In genomic region chr2:79235135-79235534, GRCh38 we compare ENCODE assay signal across 20 cellular contexts.
DNase-seq lines count a peak whose midpoint lies in the region; ATAC-seq and TF ChIP-seq lines count a peak whose summit lies in the region.
"Had no signal": no experiment of that assay in that cellular context is flagged by ENCODE, and none has a peak within 500 bp of the region (broad histone marks: within the 10 kb centered on the region; RNA-seq: fewer than 3 reads in every experiment).

No MANE protein-coding gene starts in this region.

- H3K4me3 Mint-ChIP-seq in chondrocyte (ENCODE audit: unreplicated experiment), result no peak overlapping the region
- H3K4me3 Mint-ChIP-seq: activated T-helper 17 cell treated with anti-CD3 and anti-CD28 coated beads, Interleukin-2, amount 50 U/mL, for 72 hours; brain; stimulated activated memory B cell treated with anti-CD40 and anti-IgM and Interleukin-4, amounts not matched to agents 10 μg/mL and 1 μg/mL and 100 μg/mL, for 72 hours had no signal

- no peak overlapping the region for H3K27ac Mint-ChIP-seq in chondrocyte (ENCODE audit: unreplicated experiment)
- H3K27ac Mint-ChIP-seq: activated T-helper 17 cell treated with anti-CD3 and anti-CD28 coated beads, Interleukin-2, amount 50 U/mL, for 72 hours; brain; stimulated activated memory B cell treated with anti-CD40 and anti-IgM and Interleukin-4, amounts not matched to agents 10 μg/mL and 1 μg/mL and 100 μg/mL, for 72 hours had no signal

- no peaks in the 10 kb centered on the region for H3K4me1 Mint-ChIP-seq in chondrocyte (ENCODE audit: low read depth)
- H3K4me1 Mint-ChIP-seq: activated T-helper 17 cell treated with anti-CD3 and anti-CD28 coated beads, Interleukin-2, amount 50 U/mL, for 72 hours; brain; stimulated activated memory B cell treated with anti-CD40 and anti-IgM and Interleukin-4, amounts not matched to agents 10 μg/mL and 1 μg/mL and 100 μg/mL, for 72 hours had no signal

- no peaks in the 10 kb centered on the region for H3K27me3 ChIP-seq in smooth muscle cell (ENCODE audit: low read depth)
- H3K27me3 ChIP-seq: gastrocnemius medialis, uterus had no signal

- H3F3A ChIP-seq in smooth muscle cell (ENCODE audit: low read depth), result no peaks in the 10 kb centered on the region

- no peak overlapping the region for H3K4me3 ChIP-seq in smooth muscle cell
- H3K4me3 ChIP-seq: gastrocnemius medialis, uterus had no signal

- H3K9ac ChIP-seq in smooth muscle cell (ENCODE audit: low read depth), result no peak overlapping the region

- no peak for ATAC-seq in HG02885 (IDR thresholded peaks at IDR 0.05; ENCODE audit: poor library complexity, unreplicated experiment)
- no peak for ATAC-seq in HG02870 (IDR thresholded peaks at IDR 0.05; ENCODE audit: unreplicated experiment)
- ATAC-seq: activated T-helper 17 cell treated with anti-CD3 and anti-CD28 coated beads, Interleukin-2, amount 50 U/mL, for 72 hours; gastrocnemius medialis; HCT116; stimulated activated memory B cell treated with anti-CD40 and anti-IgM and Interleukin-4, amounts not matched to agents 10 μg/mL and 1 μg/mL and 100 μg/mL, for 72 hours had no signal

- TF ChIP-seq CTCF in chondrocyte (IDR thresholded peaks at IDR 0.05), result peak; percentile 41
- peak; percentile 29 for TF ChIP-seq CTCF in smooth muscle cell (IDR thresholded peaks at IDR 0.05; ENCODE audit: borderline replicate concordance, insufficient read depth, poor library complexity, severe bottlenecking)

- no peak overlapping the region for H3K4me2 ChIP-seq in smooth muscle cell

- H2AFZ ChIP-seq in smooth muscle cell (ENCODE audit: low read depth), result no peak overlapping the region

- H3K4me1 ChIP-seq in smooth muscle cell (ENCODE audit: low read depth), result no peaks in the 10 kb centered on the region
- H3K4me1 ChIP-seq: gastrocnemius medialis, uterus had no signal

- H3K36me3 Mint-ChIP-seq in chondrocyte (ENCODE audit: low read depth), result no peaks in the 10 kb centered on the region
- H3K36me3 Mint-ChIP-seq: brain; stimulated activated memory B cell treated with anti-CD40 and anti-IgM and Interleukin-4, amounts not matched to agents 10 μg/mL and 1 μg/mL and 100 μg/mL, for 72 hours had no signal

- H3K27ac ChIP-seq in smooth muscle cell (ENCODE audit: low read depth), result no peak overlapping the region
- H3K27ac ChIP-seq: gastrocnemius medialis, uterus had no signal

- no peaks in the 10 kb centered on the region for H3K9me3 ChIP-seq in smooth muscle cell (replicated peaks; ENCODE audit: low read depth)
- H3K9me3 ChIP-seq: gastrocnemius medialis, uterus had no signal

- H4K20me1 ChIP-seq in smooth muscle cell (ENCODE audit: low read depth), result no peaks in the 10 kb centered on the region

- peaks cover 3% of the 10 kb centered on the region for H3K27me3 Mint-ChIP-seq in chondrocyte (ENCODE audit: low read depth)
- H3K27me3 Mint-ChIP-seq: activated T-helper 17 cell treated with anti-CD3 and anti-CD28 coated beads, Interleukin-2, amount 50 U/mL, for 72 hours; stimulated activated memory B cell treated with anti-CD40 and anti-IgM and Interleukin-4, amounts not matched to agents 10 μg/mL and 1 μg/mL and 100 μg/mL, for 72 hours had no signal

- H3K79me2 ChIP-seq in smooth muscle cell (ENCODE audit: low read depth), result no peaks in the 10 kb centered on the region

- DNase-seq in SIG-M5 treated with dmso at 0.1 percent for 504 hours (lab: John Stamatoyannopoulos, UW; ENCODE audit: unreplicated experiment) (peak; percentile 3), SIG-M5 (lab: John Stamatoyannopoulos, UW) (no peak), NAMALWA (ENCODE audit: low spot score) (peak; percentile 3), chondrocyte (ENCODE audit: low spot score) (no peak), smooth muscle cell (lab: John Stamatoyannopoulos, UW; ENCODE audit: unreplicated experiment) (no peak), NOMO-1 treated with dmso at 0.1 percent for 144 hours (lab: John Stamatoyannopoulos, UW; ENCODE audit: unreplicated experiment) (no peak)
- DNase-seq: activated CD4-positive, alpha-beta T cell treated with anti-CD3 and anti-CD28 coated beads, Interleukin-2, amount 50 U/mL, for 1 hour; effector memory CD4-positive, alpha-beta T cell; gastrocnemius medialis; NCI-H526 treated with DMSO at 0.1 percent for 48 hours; retina; stimulated activated CD4-positive, alpha-beta T cell treated with anti-CD3 and anti-CD28 coated beads, Interleukin-4, amount 100 ng/mL, for 1 hour; T-helper 1 cell; uterus had no signal

- H3K36me3 ChIP-seq in smooth muscle cell (ENCODE audit: low read depth), result no peaks in the 10 kb centered on the region
- H3K36me3 ChIP-seq: gastrocnemius medialis, uterus had no signal

- H3K9me3 Mint-ChIP-seq in chondrocyte (ENCODE audit: low read depth), result no peaks in the 10 kb centered on the region
- H3K9me3 Mint-ChIP-seq: stimulated activated memory B cell treated with anti-CD40 and anti-IgM and Interleukin-4, amounts not matched to agents 10 μg/mL and 1 μg/mL and 100 μg/mL, for 72 hours had no signal

- 40% methylated on average over 2 of the region's 2 CpGs for WGBS in smooth muscle cell (ENCODE audit: low lambda C conversion rate)

Comparison
In these comparisons a context has a peak if more than half of its experiments do, and no peak if none do; other contexts are left out.
1. DNase-seq: peak in SIG-M5 treated with dmso at 0.1 percent for 504 hours (single experiment) and NAMALWA (single experiment); none in SIG-M5 (single experiment), chondrocyte (single experiment), smooth muscle cell (single experiment) and NOMO-1 treated with dmso at 0.1 percent for 144 hours (single experiment).